2 cellular contexts compared by ENCODE assay signal in the genomic region with DNA sequence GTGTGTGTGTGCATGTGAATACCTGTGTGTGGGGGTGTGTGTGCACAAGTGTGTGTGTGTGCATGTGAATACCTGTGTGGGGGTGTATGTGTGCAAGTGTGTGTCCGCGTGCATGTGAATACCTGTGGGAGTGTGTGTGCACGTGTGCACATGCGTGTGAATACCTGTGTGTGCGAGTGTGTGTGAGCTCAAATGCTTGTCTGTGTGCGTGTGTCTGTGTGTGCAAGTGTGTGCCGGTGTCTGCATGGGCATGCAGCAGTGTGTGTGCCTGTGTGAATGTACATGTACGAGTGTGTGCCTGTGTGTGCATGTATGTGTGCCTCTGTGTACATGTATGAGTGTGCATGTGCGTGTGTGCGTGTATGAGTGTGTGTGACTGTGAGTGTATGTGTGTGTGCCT.
TF ChIP-seq lines count a peak whose summit lies in the region.

No MANE protein-coding gene starts in this region.

TF ChIP-seq in HepG2, 621 proteins besides CTCF, POLR2A, EP300 and RAD21:
- TF ChIP-seq HOXA7 (CRISPR knock-in tag; IDR thresholded peaks at IDR 0.05) (peak; percentile 34; the same call in 1 of the 2 replicates), NONO (IDR thresholded peaks at IDR 0.05) (no peak), NONO (CRISPR knock-in tag; conservative IDR thresholded peaks at IDR 0.05) (no peak)
- TF ChIP-seq, protein P1, sequence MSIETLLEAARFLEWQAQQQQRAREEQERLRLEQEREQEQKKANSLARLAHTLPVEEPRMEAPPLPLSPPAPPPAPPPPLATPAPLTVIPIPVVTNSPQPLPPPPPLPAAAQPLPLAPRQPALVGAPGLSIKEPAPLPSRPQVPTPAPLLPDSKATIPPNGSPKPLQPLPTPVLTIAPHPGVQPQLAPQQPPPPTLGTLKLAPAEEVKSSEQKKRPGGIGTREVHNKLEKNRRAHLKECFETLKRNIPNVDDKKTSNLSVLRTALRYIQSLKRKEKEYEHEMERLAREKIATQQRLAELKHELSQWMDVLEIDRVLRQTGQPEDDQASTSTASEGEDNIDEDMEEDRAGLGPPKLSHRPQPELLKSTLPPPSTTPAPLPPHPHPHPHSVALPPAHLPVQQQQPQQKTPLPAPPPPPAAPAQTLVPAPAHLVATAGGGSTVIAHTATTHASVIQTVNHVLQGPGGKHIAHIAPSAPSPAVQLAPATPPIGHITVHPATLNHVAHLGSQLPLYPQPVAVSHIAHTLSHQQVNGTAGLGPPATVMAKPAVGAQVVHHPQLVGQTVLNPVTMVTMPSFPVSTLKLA (IDR thresholded peaks at IDR 0.05) = peak; percentile 42; the same call in 1 of the 2 replicates

TF ChIP-seq in H1, 55 proteins besides CTCF, POLR2A, EP300 and RAD21:
- TF ChIP-seq MAFK (IDR thresholded peaks at IDR 0.05; ENCODE audit: low read depth, low read length) = no peak
- TF ChIP-seq EZH2 (IDR thresholded peaks at IDR 0.05; ENCODE audit: low read depth, low read length, severe bottlenecking) = no peak
- no peak for TF ChIP-seq CREB1 (IDR thresholded peaks at IDR 0.05)
- no peak for TF ChIP-seq TBP (IDR thresholded peaks at IDR 0.05; ENCODE audit: low read depth, low read length)
- TF ChIP-seq SP1 (IDR thresholded peaks at IDR 0.05; ENCODE audit: low read depth, low read length) = no peak
- no peak for TF ChIP-seq FOSL1 (IDR thresholded peaks at IDR 0.05; ENCODE audit: insufficient read depth, low read depth, low read length)
- TF ChIP-seq, protein P2, sequence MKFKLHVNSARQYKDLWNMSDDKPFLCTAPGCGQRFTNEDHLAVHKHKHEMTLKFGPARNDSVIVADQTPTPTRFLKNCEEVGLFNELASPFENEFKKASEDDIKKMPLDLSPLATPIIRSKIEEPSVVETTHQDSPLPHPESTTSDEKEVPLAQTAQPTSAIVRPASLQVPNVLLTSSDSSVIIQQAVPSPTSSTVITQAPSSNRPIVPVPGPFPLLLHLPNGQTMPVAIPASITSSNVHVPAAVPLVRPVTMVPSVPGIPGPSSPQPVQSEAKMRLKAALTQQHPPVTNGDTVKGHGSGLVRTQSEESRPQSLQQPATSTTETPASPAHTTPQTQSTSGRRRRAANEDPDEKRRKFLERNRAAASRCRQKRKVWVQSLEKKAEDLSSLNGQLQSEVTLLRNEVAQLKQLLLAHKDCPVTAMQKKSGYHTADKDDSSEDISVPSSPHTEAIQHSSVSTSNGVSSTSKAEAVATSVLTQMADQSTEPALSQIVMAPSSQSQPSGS (IDR thresholded peaks at IDR 0.05; ENCODE audit: low read length) = no peak
- no peak for TF ChIP-seq HDAC6 (IDR thresholded peaks at IDR 0.05; ENCODE audit: low read depth, low read length)
- TF ChIP-seq BCL11A (IDR thresholded peaks at IDR 0.05; ENCODE audit: low read depth in 2 of 2, low read length in 2 of 2) = no peak
- TF ChIP-seq TAF7 (optimal IDR thresholded peaks at IDR 0.05; ENCODE audit: borderline replicate concordance, low read depth, low read length) = no peak
- TF ChIP-seq KDM4A (IDR thresholded peaks at IDR 0.05; ENCODE audit: low read depth, low read length, severe bottlenecking) = no peak
